In the genomic region with DNA sequence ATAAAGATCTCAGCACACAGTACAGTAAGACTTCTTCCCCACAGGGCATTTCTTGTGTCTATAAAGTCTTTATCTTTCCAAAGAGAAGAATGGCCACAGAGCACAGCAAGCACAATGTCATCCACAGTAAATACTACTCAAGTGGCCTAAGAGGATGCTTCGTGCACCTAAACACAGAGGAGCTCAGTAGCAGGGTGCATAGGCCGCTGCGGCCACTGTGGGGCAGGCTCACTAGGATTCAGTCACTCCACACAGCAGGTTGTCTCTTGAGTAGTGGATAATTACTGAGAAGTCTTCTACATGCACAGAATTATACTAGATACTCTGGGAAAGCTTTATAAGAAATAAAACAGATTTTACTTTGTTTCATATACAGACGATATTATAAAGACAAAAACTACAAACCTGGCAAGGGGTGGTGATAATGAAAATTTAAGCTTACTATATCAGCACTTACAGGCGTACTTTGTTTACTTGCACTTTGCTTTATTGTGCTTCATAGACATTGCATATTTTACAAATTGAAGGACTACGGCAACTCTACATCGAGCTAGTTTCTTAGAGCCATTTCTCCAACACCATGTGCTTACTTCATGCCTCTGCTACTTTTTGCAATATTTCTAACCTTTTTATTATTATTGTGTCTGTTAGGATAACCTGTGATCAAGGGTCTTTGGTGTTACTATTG, we compare ENCODE assay signal across 10 cellular contexts.
DNase-seq lines count a peak whose midpoint lies in the region; ATAC-seq, FAIRE-seq and TF ChIP-seq lines count a peak whose summit lies in the region.
"Had no signal": no experiment of that assay in that cellular context is flagged by ENCODE, and none has a peak within 500 bp of the region (broad histone marks: within the 10 kb centered on the region; RNA-seq: fewer than 3 reads in every experiment).

No MANE protein-coding gene starts in this region.

- peak in 3 of 4 donors; percentile 71 to 78 (median 77) for ATAC-seq in pancreas

- H3K9me3 ChIP-seq in Karpas-422 (ENCODE audit: low read length) (no peaks in the 10 kb centered on the region), colonic mucosa (no peaks in the 10 kb centered on the region), pancreas (no peaks in the 10 kb centered on the region), esophagus muscularis mucosa (no peaks in the 10 kb centered on the region)
- H3K9me3 ChIP-seq: right lobe of liver had no signal

- H3K4me3 ChIP-seq in Karpas-422 (ENCODE audit: low read length) (no peak overlapping the region), colonic mucosa (no peak overlapping the region), pancreas (no peak overlapping the region), esophagus muscularis mucosa (no peak overlapping the region)
- H3K4me3 ChIP-seq: right lobe of liver had no signal

- no peak for TF ChIP-seq POLR2A in esophagus muscularis mucosa (IDR thresholded peaks at IDR 0.05; ENCODE audit: low read depth)

- no peak overlapping the region for H3K27ac ChIP-seq in Karpas-422 (ENCODE audit: low read length)
- H3K27ac ChIP-seq in colonic mucosa, result no peak overlapping the region
- H3K27ac ChIP-seq in pancreas, result no peak overlapping the region
- no peak overlapping the region for H3K27ac ChIP-seq in esophagus muscularis mucosa (replicated peaks in 1 of 4)
- H3K27ac ChIP-seq: right lobe of liver had no signal

- 94 to 95% methylated on average over 7 of the region's 7 CpGs for WGBS in pancreas, 2 donors
- WGBS in esophagus muscularis mucosa, result 97% methylated on average over 7 of the region's 7 CpGs

- no peak for FAIRE-seq in pancreas (lab: Jason Lieb, UNC)

- H3K27me3 ChIP-seq in Karpas-422 (ENCODE audit: low read length), result no peaks in the 10 kb centered on the region
- no peaks in the 10 kb centered on the region for H3K27me3 ChIP-seq in colonic mucosa
- H3K27me3 ChIP-seq in pancreas, result no peaks in the 10 kb centered on the region
- H3K27me3 ChIP-seq in esophagus muscularis mucosa, result no peaks in the 10 kb centered on the region
- H3K27me3 ChIP-seq: right lobe of liver had no signal

- peak; percentile 11 for DNase-seq in NCI-H748 (lab: John Stamatoyannopoulos, UW; ENCODE audit: unreplicated experiment)
- no peak for DNase-seq in NCI-H748 treated with DMSO at 0.1 percent for 48 hours (lab: John Stamatoyannopoulos, UW)
- peak; percentile 79 for DNase-seq in Karpas-422
- peak; percentile 62 for DNase-seq in colonic mucosa
- peak in 1 of 6 donors; percentile 16 for DNase-seq in pancreas
- no peak for DNase-seq in hippocampal formation (lab: John Stamatoyannopoulos, UW)
- no peak for DNase-seq in activated naive CD4-positive, alpha-beta T cell (lab: John Stamatoyannopoulos, UW)
- no peak for DNase-seq in esophagus muscularis mucosa (ENCODE audit: extremely low spot score)
- DNase-seq: C1 segment of cervical spinal cord, right lobe of liver had no signal

- TF ChIP-seq CTCF in colonic mucosa (IDR thresholded peaks at IDR 0.05) (peak; percentile 61), pancreas (IDR thresholded peaks at IDR 0.05) (no peak), esophagus muscularis mucosa (IDR thresholded peaks at IDR 0.05) (peak in 1 of 3 experiments; percentile 17)

- intact Hi-C loops in colonic mucosa (cut with DNase I) (no loop called here), pancreas (cut with DNase I) (no loop called here), esophagus muscularis mucosa (cut with DNase I) (no loop called here)

- H3K36me3 ChIP-seq in Karpas-422 (ENCODE audit: insufficient read depth, low read length) (no peaks in the 10 kb centered on the region), colonic mucosa (no peaks in the 10 kb centered on the region), pancreas (no peaks in the 10 kb centered on the region), esophagus muscularis mucosa (peaks cover 0 to under 1% (median 0%) of the 10 kb centered on the region in 4 donors)
- H3K36me3 ChIP-seq: right lobe of liver had no signal

- H3K79me2 ChIP-seq in Karpas-422 (ENCODE audit: low read length), result no peaks in the 10 kb centered on the region

- no peaks in the 10 kb centered on the region for H3K9me2 ChIP-seq in Karpas-422 (replicated peaks; ENCODE audit: insufficient read depth, low read length)

- no peak overlapping the region for H3K9ac ChIP-seq in Karpas-422 (ENCODE audit: low read length)
- no peak overlapping the region for H3K9ac ChIP-seq in colonic mucosa (ENCODE audit: low read depth in 2 of 2, low read length in 2 of 2)

- H3K4me2 ChIP-seq in Karpas-422 (ENCODE audit: low read depth, low read length, poor library complexity, severe bottlenecking), result no peak overlapping the region

- no peaks in the 10 kb centered on the region for H4K20me1 ChIP-seq in Karpas-422 (ENCODE audit: insufficient read depth, low read depth, low read length)

- no peak overlapping the region for H2AFZ ChIP-seq in Karpas-422 (ENCODE audit: low read length)

- TF ChIP-seq EP300 in esophagus muscularis mucosa (IDR thresholded peaks at IDR 0.05), result no peak

- H3K4me1 ChIP-seq in Karpas-422 (ENCODE audit: low read length), result no peaks in the 10 kb centered on the region
- H3K4me1 ChIP-seq in colonic mucosa, result no peaks in the 10 kb centered on the region
- peaks cover 0 to 8% (median 0%) of the 10 kb centered on the region in 3 donors for H3K4me1 ChIP-seq in pancreas
- H3K4me1 ChIP-seq in esophagus muscularis mucosa, result peaks cover 0 to 6% (median 0%) of the 10 kb centered on the region in 4 donors
- H3K4me1 ChIP-seq: right lobe of liver had no signal

Comparison
In these comparisons a context has a peak if more than half of its experiments do, and no peak if none do; other contexts are left out.
1. DNase-seq: peak in NCI-H748 (single experiment), Karpas-422 (single experiment) and colonic mucosa (single experiment); none in NCI-H748 treated with DMSO at 0.1 percent for 48 hours (single experiment), hippocampal formation (0 of 2), activated naive CD4-positive, alpha-beta T cell (0 of 4) and esophagus muscularis mucosa (single experiment).